Comparison of ENCODE assay signal across 8 cellular contexts in the genomic region with DNA sequence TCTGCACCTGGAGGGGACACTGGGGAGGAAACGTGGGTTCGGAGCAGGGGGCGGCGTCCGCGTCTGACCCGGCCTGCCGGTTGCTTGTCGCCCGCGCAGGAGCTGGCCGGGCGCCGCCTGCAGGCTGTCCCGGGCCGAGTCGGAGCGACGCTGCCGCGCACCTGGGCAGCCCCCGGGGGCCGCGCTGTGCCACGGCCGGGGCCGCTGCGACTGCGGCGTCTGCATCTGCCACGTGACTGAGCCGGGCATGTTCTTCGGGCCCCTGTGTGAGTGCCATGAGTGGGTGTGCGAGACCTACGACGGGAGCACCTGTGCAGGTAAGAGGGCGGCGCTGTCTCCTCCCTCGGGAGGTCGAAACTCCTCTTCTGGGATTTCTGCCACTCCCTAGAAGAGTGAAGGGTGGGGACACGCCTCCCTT. TPM values are rescaled to one million over a fixed set of nuclear protein-coding genes. Genes with fewer than 3 reads are reported as not detected.
A peak's percentile ranks its signal among the peaks of the same experiment; 100 is the strongest.
DNase-seq lines count a peak whose midpoint lies in the region; ATAC-seq and TF ChIP-seq lines count a peak whose summit lies in the region.

No MANE protein-coding gene starts in this region.

- no peak for TF ChIP-seq CTCF in MCF 10A (IDR thresholded peaks at IDR 0.05; ENCODE audit: unreplicated experiment)
- TF ChIP-seq CTCF in fibroblast of mammary gland (conservative IDR thresholded peaks at IDR 0.05; ENCODE audit: control insufficient read depth, insufficient read depth, low read depth, low read length) = no peak

- CTCF ChIA-PET in MCF 10A (lab: Yijun Ruan, JAX) = interaction anchor here (0.9 kb wide), 1 partner anchor 16 kb away, joined by 3 read pairs; no protein-coding TSS in a partner anchor

- DNase-seq in T47D (ENCODE audit: low read depth in 1 of 2, low spot score in 1 of 2) = peak; percentile 4 to 53
- DNase-seq in MCF 10A (ENCODE audit: unreplicated experiment) = no peak
- DNase-seq in NCI-H1436 treated with DMSO at 0.1 percent for 48 hours (lab: John Stamatoyannopoulos, UW) = peak; percentile 16
- DNase-seq in fibroblast of mammary gland (ENCODE audit: low read depth) = no peak
- DNase-seq in skeletal muscle cell (ENCODE audit: low read depth) = no peak
- no peak for DNase-seq in foreskin melanocyte
- DNase-seq in HPDE6-E6E7 (ENCODE audit: extremely low spot score) = no peak

- in situ Hi-C loops in T47D (cut with HindIII; ENCODE audit: low pct_unique_long_range_greater_than_20kb, low sequenced_read_pairs) = no loop called here

- no peak overlapping the region for H3K4me3 Mint-ChIP-seq in MCF 10A (ENCODE audit: unreplicated experiment)

- no peaks in the 10 kb centered on the region for H3K36me3 Mint-ChIP-seq in MCF 10A (ENCODE audit: insufficient read depth, unreplicated experiment)

- H3K4me1 Mint-ChIP-seq in MCF 10A (ENCODE audit: insufficient read depth, unreplicated experiment) = peaks cover 49% of the 10 kb centered on the region

- H3K4me3 ChIP-seq in fibroblast of mammary gland (ENCODE audit: control insufficient read depth, low read depth, low read length) (peak overlapping the region; percentile 84), skeletal muscle cell (ENCODE audit: low read depth, low read length) (peak overlapping the region; percentile 58)

- no TSS peak for BruUV-seq in MCF 10A (replicated peaks; lab: Mats Ljungman, UMichigan)

- no peak overlapping the region for H3K27ac Mint-ChIP-seq in MCF 10A (ENCODE audit: low read depth, unreplicated experiment)

- H3K27me3 Mint-ChIP-seq in MCF 10A (ENCODE audit: insufficient read depth, unreplicated experiment) = no peaks in the 10 kb centered on the region

- no peak for ATAC-seq in GM18870 (IDR thresholded peaks at IDR 0.05; ENCODE audit: unreplicated experiment)

- no peaks in the 10 kb centered on the region for H3K9me3 Mint-ChIP-seq in MCF 10A (ENCODE audit: unreplicated experiment)

- intact Hi-C loops in MCF 10A (cut with micrococcal nuclease) = loop anchor here (10.0 kb wide), 2 partner anchors 171 to 249 kb away; no protein-coding TSS in a partner anchor

- POLR2A ChIA-PET in MCF 10A (lab: Yijun Ruan, JAX) = interaction anchor here (0.6 kb wide), 1 partner anchor 13 kb away, joined by 3 read pairs; no protein-coding TSS in a partner anchor

RNA-seq across cellular contexts. Expression of a gene that starts 1.3 kb away (rescaled TPM):
- total RNA-seq in MCF 10A (2022) = 0.17 TPM in 1 of 2 replicates, not detected in the other

RNA-seq across cellular contexts. Expression of a gene that starts 37.5 kb away (rescaled TPM):
- total RNA-seq in MCF 10A (2022) = 8.5 and 10.4 TPM in 2 replicates

Comparison
In these comparisons a context has a peak if more than half of its experiments do, and no peak if none do; other contexts are left out.
1. DNase-seq: peak in T47D (2 of 2) and NCI-H1436 treated with DMSO at 0.1 percent for 48 hours (single experiment); none in MCF 10A (single experiment), fibroblast of mammary gland (single experiment), skeletal muscle cell (single experiment), foreskin melanocyte (single experiment) and HPDE6-E6E7 (single experiment).